39 cellular contexts compared by ENCODE assay signal in the genomic region with DNA sequence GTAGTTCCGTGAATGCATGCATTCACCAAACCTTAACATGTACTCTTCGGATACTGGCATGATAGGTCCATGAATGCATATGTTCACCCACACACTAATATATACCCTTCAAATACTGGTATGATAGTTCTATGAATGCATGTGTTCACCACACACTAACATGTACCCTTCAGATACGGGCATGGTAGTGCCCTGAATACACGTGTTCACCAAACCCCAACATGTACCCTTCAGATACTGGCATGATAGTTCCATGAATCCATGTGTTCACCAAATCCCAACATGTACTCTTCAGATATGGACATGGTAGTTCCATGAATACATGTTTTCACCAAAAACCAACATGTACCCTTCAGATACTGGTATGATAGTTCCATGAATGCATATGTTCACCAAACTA. TPM values are rescaled to one million over a fixed set of nuclear protein-coding genes. Genes with fewer than 3 reads are reported as not detected.
"Had no signal": no experiment of that assay in that cellular context is flagged by ENCODE, and none has a peak within 500 bp of the region (broad histone marks: within the 10 kb centered on the region; RNA-seq: fewer than 3 reads in every experiment).

No MANE protein-coding gene starts in this region.

- DNase-seq: Karpas-422, Kasumi-1, MG63, MM.1S, MV-4-11, NCI-H1048, NCI-H1092, NCI-H1092 treated with DMSO at 0.1 percent for 48 hours, NCI-H1105, NCI-H1105 treated with DMSO at 0.1 percent for 48 hours, NCI-H1417, NCI-H1417 treated with DMSO at 0.1 percent for 48 hours, NCI-H1436, NCI-H1436 treated with DMSO at 0.1 percent for 48 hours, NCI-H146, NCI-H1694, NCI-H1694 treated with DMSO at 0.1 percent for 48 hours, NCI-H187, NCI-H187 treated with DMSO at 0.1 percent for 48 hours, NCI-H1930, NCI-H2029, NCI-H2029 treated with DMSO at 0.1 percent for 48 hours, NCI-H2081, NCI-H2081 treated with DMSO at 0.1 percent for 48 hours, NCI-H2107, NCI-H2171, NCI-H2171 treated with DMSO at 0.1 percent for 48 hours, NCI-H2227 treated with DMSO at 0.1 percent for 48 hours, NCI-H226, NCI-H345, NCI-H446, NCI-H446 treated with DMSO at 0.1 percent for 48 hours, NCI-H510A, NCI-H510A treated with DMSO at 0.1 percent for 48 hours, NCI-H524 had no signal

- H3K36me3 ChIP-seq: MG63 had no signal

- H3K27me3 ChIP-seq: MG63 had no signal

- H3K9me3 ChIP-seq: MG63 had no signal

- H3K4me3 ChIP-seq: MG63 had no signal

RNA-seq across cellular contexts. Expression of a gene that starts 48.5 kb away (rescaled TPM):
- total RNA-seq: LHCN-M2, M059J, MCF 10A, NCI-H460 had no signal
